In genomic region chr4:185259719-185260118, GRCh38 we compare ENCODE assay signal across 18 cellular contexts. TPM values are rescaled to one million over a fixed set of nuclear protein-coding genes. Genes with fewer than 3 reads are reported as not detected.
A peak's percentile ranks its signal among the peaks of the same experiment; 100 is the strongest.
DNase-seq lines count a peak whose midpoint lies in the region; ATAC-seq, FAIRE-seq and TF ChIP-seq lines count a peak whose summit lies in the region.
"Had no signal": no experiment of that assay in that cellular context is flagged by ENCODE, and none has a peak within 500 bp of the region (broad histone marks: within the 10 kb centered on the region; RNA-seq: fewer than 3 reads in every experiment).

No MANE protein-coding gene starts in this region.

- peaks cover 17% of the 10 kb centered on the region for H3K4me1 ChIP-seq in HEK293 (ENCODE audit: control insufficient read depth, insufficient read depth, low read length)
- peaks cover 0 to 3% (median 2%) of the 10 kb centered on the region in 4 experiments; a peak in 3 of 7 replicates for H3K4me1 ChIP-seq in H1 (replicated peaks in 1 of 4; ENCODE audit: control insufficient read depth in 3 of 4, insufficient read depth in 4 of 4, low read length in 3 of 4)
- H3K4me1 ChIP-seq in neural progenitor cell, result peaks cover 16% of the 10 kb centered on the region
- H3K4me1 ChIP-seq: Caco-2 had no signal

- H3K79me1 ChIP-seq in H1 (ENCODE audit: low read depth, low read length), result no peaks in the 10 kb centered on the region

- H3K18ac ChIP-seq in H1 (ENCODE audit: extremely low read depth, low read length), result 0 out of 2 replicates have a peak overlapping the region, but pooled peaks have one; percentile 20

- H3F3A ChIP-seq in SU-DHL-6 (ENCODE audit: insufficient read depth), result 0 out of 2 replicates have a peak, but pooled peaks cover under 1% of the 10 kb centered on the region
- no peaks in the 10 kb centered on the region for H3F3A ChIP-seq in neural progenitor cell (ENCODE audit: low read depth)

- no peak overlapping the region for H3K4ac ChIP-seq in H1 (replicated peaks; ENCODE audit: insufficient read length, low read depth, low read length)

- no peak overlapping the region for H3K27ac ChIP-seq in HEK293 (ENCODE audit: extremely low read depth, low read depth, low read length)
- H3K27ac ChIP-seq in SU-DHL-6 (ENCODE audit: low read depth, low read length), result peak overlapping the region; percentile 46; the same call in 1 of the 2 replicates
- H3K27ac ChIP-seq in H1 (ENCODE audit: low read depth, low read length), result no peak overlapping the region; the same call in 1 of the 2 replicates
- H3K27ac ChIP-seq in neural progenitor cell, result no peak overlapping the region

- no peak overlapping the region for H3K4me3 ChIP-seq in HEK293 (ENCODE audit: low read depth, low read length)
- H3K4me3 ChIP-seq in SU-DHL-6 (ENCODE audit: insufficient read depth, low read length, poor library complexity, severe bottlenecking), result no peak overlapping the region
- no peak overlapping the region for H3K4me3 ChIP-seq in H1 (ENCODE audit: extremely low read depth in 1 of 4, insufficient read depth in 2 of 4, low read depth in 3 of 4, low read length in 4 of 4)
- H3K4me3 ChIP-seq in neural progenitor cell, result no peak overlapping the region

- no peak overlapping the region for H2BK15ac ChIP-seq in H1 (ENCODE audit: low read length)

- H2AK5ac ChIP-seq in H1 (ENCODE audit: low read depth, low read length), result no peak overlapping the region

- no peak for TF ChIP-seq RAD21 in H1 (IDR thresholded peaks at IDR 0.05 in 1 of 2, conservative IDR thresholded peaks at IDR 0.05 in 1 of 2; ENCODE audit: low read depth in 2 of 2, low read length in 2 of 2)

- CTCF ChIA-PET in HEK293 (lab: Yijun Ruan, JAX), result interaction anchor here (0.7 kb wide), 1 partner anchor 437 kb away, joined by 3 read pairs; no protein-coding TSS in a partner anchor
- CTCF ChIA-PET in H1 (lab: Charles Lee; ENCODE audit: partially characterized antibody), result interaction anchor here (1.2 kb wide), 1 partner anchor 76 kb away, joined by 3 read pairs; no protein-coding TSS in a partner anchor

- H3K27me3 Mint-ChIP-seq in neural progenitor cell (ENCODE audit: insufficient read depth, low read depth), result peaks cover 2% of the 10 kb centered on the region
- H3K27me3 Mint-ChIP-seq in stimulated activated memory B cell treated with anti-CD40 and anti-IgM and Interleukin-4, amounts not matched to agents 10 μg/mL and 1 μg/mL and 100 μg/mL, for 72 hours, result no peaks in the 10 kb centered on the region
- H3K27me3 Mint-ChIP-seq: CD4-positive, CD25-positive, alpha-beta regulatory T cell had no signal

- H3K23ac ChIP-seq in H1 (ENCODE audit: insufficient read length), result no peak overlapping the region

- TF ChIP-seq CTCF in HEK293 (tag by site-specific recombination; IDR thresholded peaks at IDR 0.05) (no peak), SU-DHL-6 (IDR thresholded peaks at IDR 0.05; ENCODE audit: insufficient read depth, low read length, poor library complexity, severe bottlenecking) (no peak), H1 (IDR thresholded peaks at IDR 0.05; ENCODE audit: control extremely low read depth in 1 of 3, insufficient read depth in 1 of 3, low read depth in 1 of 3, low read length in 3 of 3) (no peak), neural progenitor cell (IDR thresholded peaks at IDR 0.05) (no peak)

- H3K27ac Mint-ChIP-seq in neural progenitor cell, result no peak overlapping the region
- H3K27ac Mint-ChIP-seq in stimulated activated memory B cell treated with anti-CD40 and anti-IgM and Interleukin-4, amounts not matched to agents 10 μg/mL and 1 μg/mL and 100 μg/mL, for 72 hours, result no peak overlapping the region

- DNase-seq in H1 (ENCODE audit: low read depth in 1 of 2, low spot score in 2 of 2) (no peak), neural progenitor cell (ENCODE audit: low spot score) (peak; percentile 32), GM19238 (ENCODE audit: insufficient read length, low spot score) (no peak)
- DNase-seq: BE2C; Caco-2; CD4-positive, CD25-positive, alpha-beta regulatory T cell; Kasumi-1; NCI-H1092 treated with DMSO at 0.1 percent for 48 hours; NCI-H2081; NCI-H2171 treated with DMSO at 0.1 percent for 48 hours; SHP77 treated with DMSO at 0.1 percent for 48 hours; SK-N-SH had no signal

- TF ChIP-seq EP300 in H1 (IDR thresholded peaks at IDR 0.05; ENCODE audit: borderline replicate concordance in 1 of 2, low read depth in 2 of 2, low read length in 2 of 2), result no peak

- POLR2A ChIA-PET in HEK293 (lab: Yijun Ruan, JAX) (no interaction called here), H1 (lab: Charles Lee; ENCODE audit: partially characterized antibody) (interaction anchor here (0.8 kb wide), 1 partner anchor 10 kb away, joined by 3 read pairs; no protein-coding TSS in a partner anchor)

- no peak overlapping the region for H2AFZ ChIP-seq in SU-DHL-6 (ENCODE audit: low read depth, low read length, severe bottlenecking)
- H2AFZ ChIP-seq in H1 (ENCODE audit: low read length), result no peak overlapping the region
- no peak overlapping the region for H2AFZ ChIP-seq in neural progenitor cell (replicated peaks)

- H3K9me3 Mint-ChIP-seq in neural progenitor cell, result no peaks in the 10 kb centered on the region
- no peaks in the 10 kb centered on the region for H3K9me3 Mint-ChIP-seq in stimulated activated memory B cell treated with anti-CD40 and anti-IgM and Interleukin-4, amounts not matched to agents 10 μg/mL and 1 μg/mL and 100 μg/mL, for 72 hours
- H3K9me3 Mint-ChIP-seq: CD4-positive, CD25-positive, alpha-beta regulatory T cell had no signal

- H3K9me3 ChIP-seq in HEK293 (ENCODE audit: control insufficient read depth, insufficient read depth, low read depth, low read length) (no peaks in the 10 kb centered on the region), SU-DHL-6 (ENCODE audit: insufficient read depth, low read length) (no peaks in the 10 kb centered on the region), H1 (ENCODE audit: insufficient read depth in 2 of 2, low read depth in 1 of 2, low read length in 1 of 2) (no peaks in the 10 kb centered on the region), neural progenitor cell (ENCODE audit: low read depth) (no peaks in the 10 kb centered on the region)
- H3K9me3 ChIP-seq: BE2C, Caco-2, SK-N-SH had no signal

- H3K14ac ChIP-seq in H1 (ENCODE audit: insufficient read length), result no peak overlapping the region

- 0 out of 2 replicates have a peak, but pooled peaks cover 4% of the 10 kb centered on the region for H3K79me2 ChIP-seq in SU-DHL-6 (ENCODE audit: insufficient read depth, low read length)
- no peaks in the 10 kb centered on the region for H3K79me2 ChIP-seq in H1 (ENCODE audit: control insufficient read depth in 1 of 2, insufficient read depth in 2 of 2, low read length in 2 of 2)
- no peaks in the 10 kb centered on the region for H3K79me2 ChIP-seq in neural progenitor cell (ENCODE audit: low read depth)

- H3K23me2 ChIP-seq in H1 (ENCODE audit: low read depth, low read length), result no peaks in the 10 kb centered on the region

- no peak overlapping the region for H2BK5ac ChIP-seq in H1 (ENCODE audit: low read depth, low read length)

- H2BK20ac ChIP-seq in H1 (ENCODE audit: low read length), result no peak overlapping the region

- H3K9me2 ChIP-seq in SU-DHL-6 (replicated peaks; ENCODE audit: insufficient read depth, low read length), result no peaks in the 10 kb centered on the region
- H3K9me2 ChIP-seq: SK-N-SH had no signal

- H3K36me3 ChIP-seq in HEK293 (ENCODE audit: control insufficient read depth in 2 of 2, insufficient read depth in 1 of 2, low read length in 2 of 2), result peaks cover 0 to 27% of the 10 kb centered on the region in 2 experiments; a peak in 1 of 3 replicates
- H3K36me3 ChIP-seq in SU-DHL-6 (ENCODE audit: low read length), result peaks cover 5% of the 10 kb centered on the region
- peaks cover 0 to 10% (median 0%) of the 10 kb centered on the region in 4 experiments; a peak in 2 of 8 replicates for H3K36me3 ChIP-seq in H1 (ENCODE audit: control insufficient read depth in 2 of 4, insufficient read depth in 4 of 4, low read length in 3 of 4)
- peaks cover 3% of the 10 kb centered on the region for H3K36me3 ChIP-seq in neural progenitor cell
- H3K36me3 ChIP-seq: BE2C had no signal

- H3K4me1 Mint-ChIP-seq in neural progenitor cell, result peaks cover 5% of the 10 kb centered on the region
- peaks cover 29% of the 10 kb centered on the region for H3K4me1 Mint-ChIP-seq in stimulated activated memory B cell treated with anti-CD40 and anti-IgM and Interleukin-4, amounts not matched to agents 10 μg/mL and 1 μg/mL and 100 μg/mL, for 72 hours

- H3K4me2 ChIP-seq in SU-DHL-6 (ENCODE audit: low read depth, low read length, poor library complexity, severe bottlenecking) (no peak overlapping the region), H1 (ENCODE audit: insufficient read depth in 1 of 2, low read depth in 2 of 2, low read length in 2 of 2) (no peak overlapping the region), neural progenitor cell (peak overlapping the region; percentile 45)

- no peak overlapping the region for H2BK120ac ChIP-seq in H1 (replicated peaks; ENCODE audit: low read depth, low read length)

- H2BK12ac ChIP-seq in H1 (ENCODE audit: low read depth, low read length), result no peak overlapping the region

- FAIRE-seq in H1 (lab: Jason Lieb, UNC), result peak; percentile 7

- peak overlapping the region; percentile 46 for H3K4me3 Mint-ChIP-seq in neural progenitor cell
- no peak overlapping the region for H3K4me3 Mint-ChIP-seq in stimulated activated memory B cell treated with anti-CD40 and anti-IgM and Interleukin-4, amounts not matched to agents 10 μg/mL and 1 μg/mL and 100 μg/mL, for 72 hours

- H3K27me3 ChIP-seq in SU-DHL-6 (ENCODE audit: low read length), result no peaks in the 10 kb centered on the region
- no peaks in the 10 kb centered on the region for H3K27me3 ChIP-seq in H1 (replicated peaks in 1 of 4; ENCODE audit: control insufficient read depth in 3 of 4, extremely low read depth in 1 of 4, insufficient read depth in 3 of 4, low read length in 3 of 4)
- H3K27me3 ChIP-seq in neural progenitor cell, result no peaks in the 10 kb centered on the region
- H3K27me3 ChIP-seq: BE2C had no signal

- WGBS in H1 (ENCODE audit: extremely low coverage in 1 of 2, insufficient coverage in 1 of 2, insufficient read length in 1 of 2, insufficient replicate concordance in 2 of 2, low coverage in 1 of 2, low lambda C conversion rate in 2 of 2, missing lambda C conversion rate in 1 of 2), 2 experiments, result 70% methylated on average over 8 of the region's 8 CpGs; no CpG with 5 or more reads in 1 of the 2 experiments

- TF ChIP-seq POLR2A in H1 (IDR thresholded peaks at IDR 0.05; ENCODE audit: control extremely low read depth in 1 of 2, low read depth in 2 of 2, low read length in 2 of 2), result no peak

- H4K5ac ChIP-seq in H1 (ENCODE audit: insufficient read length, low read depth, low read length), result no peak overlapping the region

- no peak for ATAC-seq in HG03439 (IDR thresholded peaks at IDR 0.05; ENCODE audit: unreplicated experiment)
- ATAC-seq in stimulated activated memory B cell treated with anti-CD40 and anti-IgM and Interleukin-4, amounts not matched to agents 10 μg/mL and 1 μg/mL and 100 μg/mL, for 72 hours, result no peak
- ATAC-seq in HG03196 (IDR thresholded peaks at IDR 0.05; ENCODE audit: unreplicated experiment), result no peak
- ATAC-seq: HCT116 had no signal

- no peaks in the 10 kb centered on the region for H4K20me1 ChIP-seq in SU-DHL-6 (ENCODE audit: low read depth, low read length)
- H4K20me1 ChIP-seq in H1 (replicated peaks in 1 of 2; ENCODE audit: control insufficient read depth in 1 of 2, insufficient read depth in 2 of 2, low read length in 2 of 2), result no peaks in the 10 kb centered on the region
- H4K20me1 ChIP-seq in neural progenitor cell (ENCODE audit: low read depth), result no peaks in the 10 kb centered on the region

- H4K8ac ChIP-seq in H1 (ENCODE audit: extremely low read depth, insufficient read depth, low read length), result no peak overlapping the region

- H3K9ac ChIP-seq in SU-DHL-6 (ENCODE audit: low read length) (no peak overlapping the region), H1 (replicated peaks in 1 of 4; ENCODE audit: extremely low read depth in 1 of 4, low read depth in 3 of 4, low read length in 3 of 4) (no peak overlapping the region), neural progenitor cell (no peak overlapping the region)
- H3K9ac ChIP-seq: SK-N-SH had no signal

- H3K56ac ChIP-seq in H1 (replicated peaks; ENCODE audit: insufficient read length, low read depth, low read length), result no peak overlapping the region

- H4K91ac ChIP-seq in H1 (replicated peaks; ENCODE audit: insufficient read length, low read length), result no peak overlapping the region

- H3K36me3 Mint-ChIP-seq in neural progenitor cell, result no peaks in the 10 kb centered on the region
- H3K36me3 Mint-ChIP-seq in stimulated activated memory B cell treated with anti-CD40 and anti-IgM and Interleukin-4, amounts not matched to agents 10 μg/mL and 1 μg/mL and 100 μg/mL, for 72 hours, result peaks cover 11% of the 10 kb centered on the region

RNA-seq across cellular contexts. Expression of gene SNX25, which starts 50.3 kb away (rescaled TPM):
- total RNA-seq in H1 (2021; fragmentation: NEBNext Ultra II Directional; extraction: Animal tissue kit (Norgen Biotek cat#: 25700)), result 16.1 and 19.9 TPM in 2 replicates
- 4.6 and 5.4 TPM in 2 replicates for polyA plus RNA-seq in H1 (2011; rRNA removed)
- 7.0 TPM for polyA plus RNA-seq in H1 (2011; cell fraction: cytosol; rRNA removed)
- polyA plus RNA-seq in H1 (2011; cell fraction: nucleus; rRNA removed), result 12.6 TPM
- 7.7 to 15.2 TPM (median 9.6 TPM) in 4 replicates for polyA plus RNA-seq in H1 (2012, experiment 1 of 2)
- polyA plus RNA-seq in H1 (2012, experiment 2 of 2), result 0.91 TPM
- 9.7 TPM for polyA plus RNA-seq in H1 (2013, experiment 1 of 2)
- polyA plus RNA-seq in H1 (2013, experiment 2 of 2), result 10.5 TPM
- 50.2 and 60.9 TPM in 2 replicates for polyA minus RNA-seq in H1 (2011; rRNA and poly(A)+ RNA removed)
- 15.8 TPM for polyA minus RNA-seq in H1 (2011; cell fraction: cytosol; rRNA and poly(A)+ RNA removed)
- polyA minus RNA-seq in H1 (2011; cell fraction: nucleus; rRNA and poly(A)+ RNA removed), result 32.9 TPM
- 39.2 and 50.8 TPM in 2 replicates for total RNA-seq in neural progenitor cell (ENCODE audit: low replicate concordance)

RNA-seq across cellular contexts. Expression of gene CFAP97, which starts 55.9 kb away (rescaled TPM):
- 35.6 and 40.4 TPM in 2 replicates for total RNA-seq in H1 (2021; fragmentation: NEBNext Ultra II Directional; extraction: Animal tissue kit (Norgen Biotek cat#: 25700))
- polyA plus RNA-seq in H1 (2011; rRNA removed), result 5.0 and 9.2 TPM in 2 replicates
- polyA plus RNA-seq in H1 (2011; cell fraction: cytosol; rRNA removed), result 10.9 TPM
- polyA plus RNA-seq in H1 (2011; cell fraction: nucleus; rRNA removed), result 12.9 TPM
- 8.7 to 19.8 TPM (median 12.8 TPM) in 4 replicates for polyA plus RNA-seq in H1 (2012, experiment 1 of 2)
- polyA plus RNA-seq in H1 (2012, experiment 2 of 2), result 0.96 TPM
- polyA plus RNA-seq in H1 (2013, experiment 1 of 2), result 41.5 TPM
- polyA plus RNA-seq in H1 (2013, experiment 2 of 2), result 37.4 TPM
- polyA minus RNA-seq in H1 (2011; rRNA and poly(A)+ RNA removed), result 20.5 and 36.5 TPM in 2 replicates
- 12.0 TPM for polyA minus RNA-seq in H1 (2011; cell fraction: cytosol; rRNA and poly(A)+ RNA removed)
- 44.3 TPM for polyA minus RNA-seq in H1 (2011; cell fraction: nucleus; rRNA and poly(A)+ RNA removed)
- total RNA-seq in neural progenitor cell (ENCODE audit: low replicate concordance), result 45.6 and 78.6 TPM in 2 replicates
